Comparison of ENCODE assay signal across 9 cellular contexts in genomic region chr2:138267161-138267901, GRCh38.
DNase-seq lines count a peak whose midpoint lies in the region; ATAC-seq lines count a peak whose summit lies in the region.
"Had no signal": no experiment of that assay in that cellular context is flagged by ENCODE, and none has a peak within 500 bp of the region (broad histone marks: within the 10 kb centered on the region; RNA-seq: fewer than 3 reads in every experiment).

No MANE protein-coding gene starts in this region.

- peak; percentile 82 for ATAC-seq in GM21717 (IDR thresholded peaks at IDR 0.05; ENCODE audit: unreplicated experiment)

- DNase-seq in GM03348 (ENCODE audit: low spot score) (peak; percentile 48), HS-27A (ENCODE audit: low read depth) (peak; percentile 77), foreskin melanocyte (peak; percentile 70), NCI-H345 (lab: John Stamatoyannopoulos, UW) (no peak), germinal center (ENCODE audit: low spot score) (no peak), D341Med (ENCODE audit: low spot score) (no peak)
- no peak for DNase-seq in activated CD8-positive, alpha-beta memory T cell treated with anti-CD3 and anti-CD28 coated beads, Interleukin-2, amount 50 U/mL, for 48 hours
- DNase-seq: activated T-cell treated with anti-CD3 and anti-CD28 coated beads, Interleukin-2, amount 50 U/mL, for 48 hours had no signal

Comparison
In these comparisons a context has a peak if more than half of its experiments do, and no peak if none do; other contexts are left out.
1. DNase-seq: peak in GM03348 (single experiment), HS-27A (single experiment) and foreskin melanocyte (single experiment); none in activated CD8-positive, alpha-beta memory T cell treated with anti-CD3 and anti-CD28 coated beads, Interleukin-2, amount 50 U/mL, for 48 hours (single experiment), NCI-H345 (single experiment), germinal center (single experiment) and D341Med (single experiment).